7 cellular contexts compared by ENCODE assay signal in genomic region chr14:24051162-24051788, GRCh38. TPM values are rescaled to one million over a fixed set of nuclear protein-coding genes. Genes with fewer than 3 reads are reported as not detected.
DNase-seq lines count a peak whose midpoint lies in the region; ATAC-seq and TF ChIP-seq lines count a peak whose summit lies in the region.

No MANE protein-coding gene starts in this region.

- H3K79me2 ChIP-seq in mammary epithelial cell (ENCODE audit: insufficient read depth, low read length): no peaks in the 10 kb centered on the region

- H3K9me3 Mint-ChIP-seq in type B pancreatic cell: no peaks in the 10 kb centered on the region

- H3K4me3 Mint-ChIP-seq in type B pancreatic cell: peak overlapping the region; percentile 89

- intact Hi-C loops in mammary epithelial cell (cut with micrococcal nuclease): no loop called here

- H3K4me3 ChIP-seq in mammary epithelial cell (replicated peaks in 1 of 3; ENCODE audit: insufficient read depth in 1 of 3, low read depth in 2 of 3, low read length in 3 of 3) (peak overlapping the region; percentile 11 to 56 (median 50)), lung (peak overlapping the region; percentile 75)

- H4K20me1 ChIP-seq in mammary epithelial cell (ENCODE audit: insufficient read depth, low read length): no peaks in the 10 kb centered on the region

- 16% methylated on average over 13 of the region's 20 CpGs for WGBS in mammary epithelial cell (ENCODE audit: low coverage, missing lambda C conversion rate)
- WGBS in lung, 2 donors: 22 to 23% methylated on average over 20 of the region's 20 CpGs

- DNase-seq in HuH-7 (ENCODE audit: low spot score) (peak; percentile 17), mammary epithelial cell (no peak), lung (ENCODE audit: low spot score) (no peak), type B pancreatic cell (ENCODE audit: extremely low spot score, unreplicated experiment) (peak; percentile 70), NCI-H1105 treated with DMSO at 0.1 percent for 48 hours (lab: John Stamatoyannopoulos, UW) (no peak)
- no peak for DNase-seq in stimulated activated CD4-positive, alpha-beta T cell treated with anti-CD3 and anti-CD28 coated beads, Interleukin-4, amount 100 ng/mL, for 4 hours

- peaks cover 13% of the 10 kb centered on the region for H3K4me1 Mint-ChIP-seq in type B pancreatic cell (ENCODE audit: unreplicated experiment)

- no peak for TF ChIP-seq CTCF in mammary epithelial cell (conservative IDR thresholded peaks at IDR 0.05 in 1 of 2, IDR thresholded peaks at IDR 0.05 in 1 of 2; ENCODE audit: extremely low read depth in 1 of 2, insufficient read depth in 1 of 2, low read depth in 1 of 2, low read length in 2 of 2)
- TF ChIP-seq CTCF in lung (IDR thresholded peaks at IDR 0.05; ENCODE audit: control extremely low read depth, extremely low read depth): no peak
- no peak for TF ChIP-seq CTCF in type B pancreatic cell (conservative IDR thresholded peaks at IDR 0.05)

- H3K27me3 Mint-ChIP-seq in type B pancreatic cell: peaks cover 53% of the 10 kb centered on the region

- CTCF ChIA-PET in mammary epithelial cell (lab: Charles Lee; ENCODE audit: low non-redundant PET): no interaction called here

- H3K4me2 ChIP-seq in mammary epithelial cell (ENCODE audit: insufficient read depth, low read depth, low read length): peak overlapping the region; percentile 100

- H3K27ac ChIP-seq in mammary epithelial cell (ENCODE audit: insufficient read depth, low read depth, low read length) (no peak overlapping the region), lung (ENCODE audit: low read depth in 1 of 2, low read length in 1 of 2) (peak overlapping the region; percentile 48 to 63)

- in situ Hi-C loops in mammary epithelial cell (cut with MboI; ENCODE audit: low sequenced_read_pairs in 2 of 2): no loop called here

- peaks cover 1% of the 10 kb centered on the region for H3K27me3 ChIP-seq in mammary epithelial cell (ENCODE audit: insufficient read depth, low read length)
- H3K27me3 ChIP-seq in lung (ENCODE audit: control insufficient read depth, insufficient read depth): no peaks in the 10 kb centered on the region

- BruUV-seq in mammary epithelial cell (replicated peaks; lab: Mats Ljungman, UMichigan): no TSS peak

- peak overlapping the region; percentile 44 for H3K27ac Mint-ChIP-seq in type B pancreatic cell

- H3K4me1 ChIP-seq in mammary epithelial cell (ENCODE audit: insufficient read depth, low read length) (peaks cover 13% of the 10 kb centered on the region), lung (ENCODE audit: control insufficient read depth in 2 of 2, insufficient read depth in 2 of 2, low read length in 2 of 2) (peaks cover 0 to 7% of the 10 kb centered on the region in 2 donors)

- H3K36me3 ChIP-seq in mammary epithelial cell (ENCODE audit: insufficient read depth, low read length) (no peaks in the 10 kb centered on the region), lung (ENCODE audit: control insufficient read depth in 2 of 2, insufficient read depth in 2 of 2, low read length in 2 of 2) (no peaks in the 10 kb centered on the region)

- H3K36me3 Mint-ChIP-seq in type B pancreatic cell: no peaks in the 10 kb centered on the region

- no peak overlapping the region for H3K9ac ChIP-seq in mammary epithelial cell (ENCODE audit: insufficient read depth, low read length)

- dilution Hi-C loops in mammary epithelial cell (cut with HindIII; ENCODE audit: low sequenced_read_pairs): no loop called here

- no peaks in the 10 kb centered on the region for H3K9me3 ChIP-seq in mammary epithelial cell (replicated peaks; ENCODE audit: insufficient read depth, low read length)
- no peaks in the 10 kb centered on the region for H3K9me3 ChIP-seq in lung (ENCODE audit: control insufficient read depth in 2 of 2, insufficient read depth in 1 of 2, low read length in 1 of 2)

- peak overlapping the region; percentile 89 for H2AFZ ChIP-seq in mammary epithelial cell (ENCODE audit: low read depth, low read length)

- ATAC-seq in GM19035 (IDR thresholded peaks at IDR 0.05; ENCODE audit: unreplicated experiment) (peak; percentile 12), lung (ENCODE audit: insufficient read depth, low FRiP score) (no peak)

RNA-seq across cellular contexts. Expression of gene CARMIL3, which starts 0.5 kb away (rescaled TPM):
- total RNA-seq in mammary epithelial cell (under 1 TPM; 0.17 to 0.31 TPM), lung (1 to 10 TPM in 1 of 2 donors, under 1 TPM in 1; 0.37 to 2.4 TPM), type B pancreatic cell (ENCODE audit: low replicate concordance) (2.5 and 2.8 TPM in 2 replicates)
- polyA plus RNA-seq in mammary epithelial cell (0.01 TPM), lung (under 1 TPM; 0.71 to 0.85 TPM)
- not detected for polyA minus RNA-seq in mammary epithelial cell

RNA-seq across cellular contexts. Expression of gene CPNE6, which starts 20.1 kb away (rescaled TPM):
- total RNA-seq in mammary epithelial cell (not detected), lung (not detected), type B pancreatic cell (ENCODE audit: low replicate concordance) (not detected in 2 replicates)
- polyA plus RNA-seq in mammary epithelial cell (not detected), lung (not detected)
- polyA minus RNA-seq in mammary epithelial cell: not detected

RNA-seq across cellular contexts. Expression of gene PCK2, which starts 42.8 kb away (rescaled TPM):
- 100 to 1,000 TPM in 1 of 2 donors, 10 to 100 TPM in 1; 55.5 to 129 TPM for total RNA-seq in mammary epithelial cell
- polyA plus RNA-seq in mammary epithelial cell: 45.2 TPM
- 27.1 TPM for polyA minus RNA-seq in mammary epithelial cell
- total RNA-seq in lung: 10 to 100 TPM in 1 of 2 donors, 1 to 10 TPM in 1; 8.9 to 91.7 TPM
- 10 to 100 TPM; 35.2 to 41.2 TPM for polyA plus RNA-seq in lung
- total RNA-seq in type B pancreatic cell (ENCODE audit: low replicate concordance): 35.0 and 40.9 TPM in 2 replicates

Comparison
In these comparisons a context has a peak if more than half of its experiments do, and no peak if none do; other contexts are left out.
1. DNase-seq: peak in HuH-7 (single experiment) and type B pancreatic cell (single experiment); none in mammary epithelial cell (single experiment), lung (single experiment), NCI-H1105 treated with DMSO at 0.1 percent for 48 hours (single experiment) and stimulated activated CD4-positive, alpha-beta T cell treated with anti-CD3 and anti-CD28 coated beads, Interleukin-4, amount 100 ng/mL, for 4 hours (0 of 2).